ENCODE assay signal across 18 cellular contexts in genomic region chr11:65130631-65131416, GRCh38. TPM values are rescaled to one million over a fixed set of nuclear protein-coding genes. Genes with fewer than 3 reads are reported as not detected.
DNase-seq lines count a peak whose midpoint lies in the region; ATAC-seq, FAIRE-seq and TF ChIP-seq lines count a peak whose summit lies in the region.
"Had no signal": no experiment of that assay in that cellular context is flagged by ENCODE, and none has a peak within 500 bp of the region (broad histone marks: within the 10 kb centered on the region; RNA-seq: fewer than 3 reads in every experiment).

No MANE protein-coding gene starts in this region.

- no peaks in the 10 kb centered on the region for H3K9me3 ChIP-seq in CD4-positive, alpha-beta T cell (ENCODE audit: control insufficient read depth, low read length)
- no peaks in the 10 kb centered on the region for H3K9me3 ChIP-seq in K562 (replicated peaks; ENCODE audit: control insufficient read depth, insufficient read depth, low read depth, low read length)
- no peaks in the 10 kb centered on the region for H3K9me3 ChIP-seq in neural progenitor cell (ENCODE audit: low read depth)
- H3K9me3 ChIP-seq in PC-9 (ENCODE audit: insufficient read depth, low read depth): no peaks in the 10 kb centered on the region
- H3K9me3 ChIP-seq: colonic mucosa, HAP-1 had no signal

- no peak for TF ChIP-seq RAD21 in K562 (CRISPR knock-in tag; conservative IDR thresholded peaks at IDR 0.05 in 1 of 2, IDR thresholded peaks at IDR 0.05 in 1 of 2)

- no peaks in the 10 kb centered on the region for H3K27me3 ChIP-seq in CD4-positive, alpha-beta T cell (ENCODE audit: control insufficient read depth, insufficient read depth, low read length)
- no peaks in the 10 kb centered on the region for H3K27me3 ChIP-seq in K562 (ENCODE audit: control insufficient read depth in 2 of 2, insufficient read depth in 2 of 2, low read length in 2 of 2)
- no peaks in the 10 kb centered on the region for H3K27me3 ChIP-seq in neural progenitor cell
- no peaks in the 10 kb centered on the region for H3K27me3 ChIP-seq in PC-9 (ENCODE audit: insufficient read depth, low read depth)
- H3K27me3 ChIP-seq: colonic mucosa had no signal

- H3K9me3 Mint-ChIP-seq in CD4-positive, alpha-beta T cell: no peaks in the 10 kb centered on the region
- H3K9me3 Mint-ChIP-seq in IgD-negative memory B cell (no peaks in the 10 kb centered on the region), neural progenitor cell (no peaks in the 10 kb centered on the region)

- H3K79me2 ChIP-seq in K562 (ENCODE audit: control insufficient read depth, insufficient read depth, low read length): peaks cover 41% of the 10 kb centered on the region
- H3K79me2 ChIP-seq in neural progenitor cell (ENCODE audit: low read depth): peaks cover 21% of the 10 kb centered on the region
- peaks cover 30% of the 10 kb centered on the region for H3K79me2 ChIP-seq in PC-9 (ENCODE audit: low read depth)

- H3K4me2 ChIP-seq in K562 (ENCODE audit: insufficient read depth, low read length) (no peak overlapping the region), neural progenitor cell (no peak overlapping the region), PC-9 (no peak overlapping the region)

- H4K20me1 ChIP-seq in K562 (replicated peaks; ENCODE audit: control insufficient read depth, insufficient read depth, low read length): peaks cover 9% of the 10 kb centered on the region; the same call in 1 of the 2 replicates
- peaks cover 11% of the 10 kb centered on the region for H4K20me1 ChIP-seq in neural progenitor cell (ENCODE audit: low read depth)
- peaks cover 39% of the 10 kb centered on the region for H4K20me1 ChIP-seq in PC-9 (ENCODE audit: insufficient read depth)

- FAIRE-seq in K562 (lab: Jason Lieb, UNC): no peak
- FAIRE-seq: astrocyte, frontal cortex had no signal

- POLR2A ChIA-PET in CD4-positive, alpha-beta T cell (lab: Charles Lee): interaction anchor here (0.6 to 3.1 kb wide), 3 partner anchors 9 to 352 kb away, joined by 3 to 18 read pairs (median 6); partner anchors contain the start of genes FAU, MRPL49 and TM7SF2
- POLR2A ChIA-PET in K562 (lab: Yijun Ruan, JAX): interaction anchor here (1.1 to 8.4 kb wide), 5 partner anchors 10 to 286 kb away, joined by 4 to 182 read pairs (median 4); partner anchors contain the start of genes FAU, MRPL49, SPDYC and ZNHIT2
- POLR2A ChIA-PET in PC-9 (lab: Charles Lee; ENCODE audit: unreplicated experiment): interaction anchor here (0.5 kb wide), 1 partner anchor 65 kb away, joined by 3 read pairs; no protein-coding TSS in a partner anchor

- peaks cover 13 to 38% of the 10 kb centered on the region in 2 experiments; a peak in 4 of 5 replicates for H3K4me1 ChIP-seq in K562 (replicated peaks in 1 of 2; ENCODE audit: control insufficient read depth in 2 of 2, insufficient read depth in 2 of 2, low read length in 2 of 2)
- peaks cover 8% of the 10 kb centered on the region for H3K4me1 ChIP-seq in neural progenitor cell
- H3K4me1 ChIP-seq in PC-9 (replicated peaks; ENCODE audit: insufficient read depth): peaks cover 13% of the 10 kb centered on the region

- peaks cover 93% of the 10 kb centered on the region for H3K36me3 Mint-ChIP-seq in CD4-positive, alpha-beta T cell (ENCODE audit: low read depth)
- H3K36me3 Mint-ChIP-seq in IgD-negative memory B cell (peaks cover 9% of the 10 kb centered on the region), neural progenitor cell (no peaks in the 10 kb centered on the region)

- no peak for TF ChIP-seq POLR2A in K562 (conservative IDR thresholded peaks at IDR 0.05)

- intact Hi-C loops in CD4-positive, alpha-beta T cell (cut with DNase I, micrococcal nuclease): loop anchor here in 1 of 2 experiments (5.0 kb wide), 1 partner anchor 214 kb away; the partner anchor contains the start of gene ATG2A
- intact Hi-C loops in K562 (cut with micrococcal nuclease): no loop called here
- intact Hi-C loops in PC-9 (cut with micrococcal nuclease; ENCODE audit: unreplicated experiment): no loop called here

- peaks cover 71% of the 10 kb centered on the region for H3K36me3 ChIP-seq in K562 (ENCODE audit: control insufficient read depth, insufficient read depth, low read length)
- no peaks in the 10 kb centered on the region for H3K36me3 ChIP-seq in neural progenitor cell
- peaks cover 51% of the 10 kb centered on the region for H3K36me3 ChIP-seq in PC-9 (ENCODE audit: low read depth)

- ATAC-seq in CD4-positive, alpha-beta T cell (ENCODE audit: poor library complexity): no peak
- no peak for ATAC-seq in K562
- no peak for ATAC-seq in SK-N-SH treated with all-trans-retinoic acid at 6 μM for 48 hours
- ATAC-seq: activated CD8-positive, alpha-beta T cell treated with anti-CD3 and anti-CD28 coated beads, Interleukin-2, amount 10 ng/mL, durations not matched to agents 7 days and 5 days had no signal

- peak overlapping the region; percentile 56 for H3K4me3 Mint-ChIP-seq in CD4-positive, alpha-beta T cell
- peak overlapping the region; percentile 63 to 99 (median 98) for H3K4me3 Mint-ChIP-seq in IgD-negative memory B cell
- peak overlapping the region; percentile 42 for H3K4me3 Mint-ChIP-seq in neural progenitor cell
- H3K4me3 Mint-ChIP-seq: activated CD8-positive, alpha-beta T cell treated with anti-CD3 and anti-CD28 coated beads, Interleukin-2, amount 10 ng/mL, durations not matched to agents 7 days and 5 days had no signal

- TF ChIP-seq CTCF in CD4-positive, alpha-beta T cell (IDR thresholded peaks at IDR 0.05): no peak
- TF ChIP-seq CTCF in K562 (IDR thresholded peaks at IDR 0.05 in 2 of 3, conservative IDR thresholded peaks at IDR 0.05 in 1 of 3; ENCODE audit: insufficient read depth in 2 of 3, low read depth in 1 of 3, low read length in 3 of 3) (no peak), neural progenitor cell (IDR thresholded peaks at IDR 0.05) (no peak), PC-9 (conservative IDR thresholded peaks at IDR 0.05) (no peak)

- H3K9me1 ChIP-seq in K562 (ENCODE audit: control insufficient read depth, insufficient read depth, low read length): peaks cover 4% of the 10 kb centered on the region

- in situ Hi-C loops in K562 (cut with MboI): no loop called here

- H3K27me3 Mint-ChIP-seq in CD4-positive, alpha-beta T cell: no peaks in the 10 kb centered on the region
- H3K27me3 Mint-ChIP-seq in IgD-negative memory B cell (no peaks in the 10 kb centered on the region), neural progenitor cell (ENCODE audit: insufficient read depth, low read depth) (peaks cover 6% of the 10 kb centered on the region)

- TF ChIP-seq EP300 in K562 (IDR thresholded peaks at IDR 0.05; ENCODE audit: low read length): no peak

- H3K4me3 ChIP-seq in K562: no peak overlapping the region
- H3K4me3 ChIP-seq in neural progenitor cell: no peak overlapping the region
- H3K4me3 ChIP-seq in PC-9: no peak overlapping the region
- H3K4me3 ChIP-seq: colonic mucosa, HAP-1 had no signal

- 97% methylated on average over 10 of the region's 19 CpGs for WGBS in K562 (ENCODE audit: insufficient coverage, low coverage, missing lambda C conversion rate)

- H3K27ac ChIP-seq in CD4-positive, alpha-beta T cell (ENCODE audit: low read depth, low read length): no peak overlapping the region
- H3K27ac ChIP-seq in K562 (ENCODE audit: extremely low read depth, low read depth, low read length) (no peak overlapping the region), neural progenitor cell (no peak overlapping the region), PC-9 (no peak overlapping the region)
- H3K27ac ChIP-seq: colonic mucosa, HL-60 had no signal

- H3K27ac Mint-ChIP-seq in CD4-positive, alpha-beta T cell: peak overlapping the region; percentile 30
- H3K27ac Mint-ChIP-seq in IgD-negative memory B cell: peak overlapping the region; percentile 47 to 100 (median 99)
- H3K27ac Mint-ChIP-seq in neural progenitor cell: no peak overlapping the region
- H3K27ac Mint-ChIP-seq: activated CD8-positive, alpha-beta T cell treated with anti-CD3 and anti-CD28 coated beads, Interleukin-2, amount 10 ng/mL, durations not matched to agents 7 days and 5 days had no signal

- no peak overlapping the region for H3K9ac ChIP-seq in K562 (ENCODE audit: insufficient read depth in 1 of 2, low read depth in 2 of 2, low read length in 2 of 2)
- H3K9ac ChIP-seq in neural progenitor cell: no peak overlapping the region

- no peaks in the 10 kb centered on the region for H3K9me2 ChIP-seq in PC-9 (ENCODE audit: insufficient read depth)

- BruUV-seq in K562 (replicated peaks; lab: Mats Ljungman, UMichigan) (no TSS peak), PC-9 (replicated peaks; lab: Mats Ljungman, UMichigan) (no TSS peak)

- H3K4me1 Mint-ChIP-seq in CD4-positive, alpha-beta T cell (ENCODE audit: low read depth): peaks cover 35% of the 10 kb centered on the region
- peaks cover 24 to 30% (median 25%) of the 10 kb centered on the region in 3 donors for H3K4me1 Mint-ChIP-seq in IgD-negative memory B cell
- H3K4me1 Mint-ChIP-seq in neural progenitor cell: peaks cover 18% of the 10 kb centered on the region

- DNase-seq in CD4-positive, alpha-beta T cell: no peak
- no peak for DNase-seq in K562 (ENCODE audit: extremely low read depth in 1 of 4, low spot score in 3 of 4)
- DNase-seq in neural progenitor cell (ENCODE audit: low spot score): no peak
- no peak for DNase-seq in NCI-H1092 (lab: John Stamatoyannopoulos, UW)
- no peak for DNase-seq in PC-9
- DNase-seq: activated CD8-positive, alpha-beta T cell treated with anti-CD3 and anti-CD28 coated beads, Interleukin-2, amount 10 ng/mL, durations not matched to agents 7 days and 5 days; colonic mucosa; DMS153; KBM-7; NCI-H1417; NCI-H748 treated with DMSO at 0.1 percent for 48 hours; SW 1271 had no signal

- H2AFZ ChIP-seq in K562 (ENCODE audit: low read depth, low read length) (no peak overlapping the region), neural progenitor cell (replicated peaks) (no peak overlapping the region), PC-9 (no peak overlapping the region)

- peaks cover 14% of the 10 kb centered on the region for H3F3A ChIP-seq in neural progenitor cell (ENCODE audit: low read depth)
- peaks cover 65% of the 10 kb centered on the region for H3F3A ChIP-seq in PC-9 (ENCODE audit: insufficient read depth, low read depth)

- CTCF ChIA-PET in CD4-positive, alpha-beta T cell (lab: Charles Lee): no interaction called here
- CTCF ChIA-PET in K562 (lab: Yijun Ruan, JAX; ENCODE audit: low intra/inter-chr PET ratio) (no interaction called here), PC-9 (lab: Charles Lee) (no interaction called here)

RNA-seq across cellular contexts. Expression of gene SYVN1, which starts 3.5 kb away (rescaled TPM):
- total RNA-seq in CD4-positive, alpha-beta T cell: 10 to 100 TPM; 89.1 to 96.8 TPM
- polyA plus RNA-seq in IgD-negative memory B cell: 61.2 TPM
- total RNA-seq in K562 (2011; cell fraction: chromatin; rRNA removed; ENCODE audit: low replicate concordance): 160 and 411 TPM in 2 replicates
- total RNA-seq in K562 (2011; cell fraction: nucleolus; rRNA removed): 212 and 239 TPM in 2 replicates
- 199 and 204 TPM in 2 replicates for total RNA-seq in K562 (2011; cell fraction: nucleoplasm; rRNA removed)
- total RNA-seq in K562 (2014; rRNA removed): 9.9 and 10.7 TPM in 2 replicates
- total RNA-seq in K562 (2014; rRNA removed; fragmentation: Illumina TruSeq; extraction: Trizol): 7.3 and 9.8 TPM in 2 replicates
- 8.0 and 8.7 TPM in 2 replicates for total RNA-seq in K562 (2015; rRNA removed; fragmentation: Illumina TruSeq; extraction: Trizol)
- total RNA-seq in K562 (2021): 42.7 and 47.4 TPM in 2 replicates
- 13.1 and 36.5 TPM in 2 replicates for polyA plus RNA-seq in K562 (2011; rRNA removed)
- polyA plus RNA-seq in K562 (2011; cell fraction: cytosol; rRNA removed): 20.0 and 43.0 TPM in 2 replicates
- polyA plus RNA-seq in K562 (2011; cell fraction: nucleus; rRNA removed): 131 and 155 TPM in 2 replicates
- 34.0 and 57.6 TPM in 2 replicates for polyA plus RNA-seq in K562 (2012)
- polyA plus RNA-seq in K562 (2014; fragmentation: Illumina TruSeq; extraction: Trizol): 38.5 and 40.1 TPM in 2 replicates
- polyA plus RNA-seq in K562 (2014; fragmentation: Nextera tagmentation; extraction: Ambion mirVana): under 1 TPM; 0.41 to 0.63 TPM
- 19.1 and 19.3 TPM in 2 replicates for polyA plus RNA-seq in K562 (2014; rRNA removed)
- 62.5 and 65.5 TPM in 2 replicates for polyA minus RNA-seq in K562 (2011; rRNA and poly(A)+ RNA removed)
- 37.2 and 49.5 TPM in 2 replicates for polyA minus RNA-seq in K562 (2011; cell fraction: cytosol; rRNA and poly(A)+ RNA removed)
- polyA minus RNA-seq in K562 (2011; cell fraction: nucleus; rRNA and poly(A)+ RNA removed): 49.5 and 75.9 TPM in 2 replicates
- total RNA-seq in neural progenitor cell (ENCODE audit: low replicate concordance): 7.2 and 12.0 TPM in 2 replicates
- 40.9 and 51.5 TPM in 2 replicates for total RNA-seq in PC-9 (2021)

RNA-seq across cellular contexts. Expression of gene MRPL49, which starts 8.7 kb away (rescaled TPM):
- total RNA-seq in CD4-positive, alpha-beta T cell: 10 to 100 TPM; 53.0 to 53.3 TPM
- polyA plus RNA-seq in IgD-negative memory B cell (95.5 TPM), K562 (2011; rRNA removed) (96.1 and 97.2 TPM in 2 replicates), K562 (2014; fragmentation: Illumina TruSeq; extraction: Trizol) (123 and 127 TPM in 2 replicates), K562 (2014; fragmentation: Nextera tagmentation; extraction: Ambion mirVana) (100 to 1,000 TPM in 1 of 2 experiments, 10 to 100 TPM in 1; 76.2 to 132 TPM), K562 (2014; rRNA removed) (91.2 and 112 TPM in 2 replicates)
- total RNA-seq in K562 (2011; cell fraction: chromatin; rRNA removed; ENCODE audit: low replicate concordance): 22.2 and 52.3 TPM in 2 replicates
- 45.3 and 47.5 TPM in 2 replicates for total RNA-seq in K562 (2011; cell fraction: nucleolus; rRNA removed)
- total RNA-seq in K562 (2011; cell fraction: nucleoplasm; rRNA removed): 43.8 and 56.6 TPM in 2 replicates
- total RNA-seq in K562 (2014; rRNA removed) (129 and 180 TPM in 2 replicates), K562 (2014; rRNA removed; fragmentation: Illumina TruSeq; extraction: Trizol) (65.5 and 74.3 TPM in 2 replicates), K562 (2015; rRNA removed; fragmentation: Illumina TruSeq; extraction: Trizol) (78.2 and 83.1 TPM in 2 replicates), K562 (2021) (86.8 and 88.5 TPM in 2 replicates), neural progenitor cell (ENCODE audit: low replicate concordance) (38.3 and 57.5 TPM in 2 replicates), PC-9 (2021) (84.5 and 95.0 TPM in 2 replicates)
- 145 and 172 TPM in 2 replicates for polyA plus RNA-seq in K562 (2011; cell fraction: cytosol; rRNA removed)
- polyA plus RNA-seq in K562 (2011; cell fraction: nucleus; rRNA removed): 33.4 and 33.6 TPM in 2 replicates
- 67.5 and 83.2 TPM in 2 replicates for polyA plus RNA-seq in K562 (2012)
- polyA minus RNA-seq in K562 (2011; rRNA and poly(A)+ RNA removed): 44.7 and 62.6 TPM in 2 replicates
- polyA minus RNA-seq in K562 (2011; cell fraction: cytosol; rRNA and poly(A)+ RNA removed): 33.6 and 45.3 TPM in 2 replicates
- 14.1 and 19.7 TPM in 2 replicates for polyA minus RNA-seq in K562 (2011; cell fraction: nucleus; rRNA and poly(A)+ RNA removed)

RNA-seq across cellular contexts. Expression of gene FAU, which starts 8.9 kb away (rescaled TPM):
- total RNA-seq in CD4-positive, alpha-beta T cell: 1,000 to 10,000 TPM; 1,937 to 1,976 TPM
- polyA plus RNA-seq in IgD-negative memory B cell (1,422 TPM), K562 (2011; rRNA removed) (562 and 568 TPM in 2 replicates), K562 (2014; fragmentation: Illumina TruSeq; extraction: Trizol) (942 and 1,036 TPM in 2 replicates), K562 (2014; fragmentation: Nextera tagmentation; extraction: Ambion mirVana) (100 to 1,000 TPM; 433 to 575 TPM), K562 (2014; rRNA removed) (1,498 and 1,827 TPM in 2 replicates)
- 85.1 and 161 TPM in 2 replicates for total RNA-seq in K562 (2011; cell fraction: chromatin; rRNA removed; ENCODE audit: low replicate concordance)
- total RNA-seq in K562 (2011; cell fraction: nucleolus; rRNA removed): 307 and 365 TPM in 2 replicates
- total RNA-seq in K562 (2011; cell fraction: nucleoplasm; rRNA removed): 257 and 358 TPM in 2 replicates
- total RNA-seq in K562 (2014; rRNA removed) (1,447 and 1,737 TPM in 2 replicates), K562 (2014; rRNA removed; fragmentation: Illumina TruSeq; extraction: Trizol) (702 and 715 TPM in 2 replicates), K562 (2015; rRNA removed; fragmentation: Illumina TruSeq; extraction: Trizol) (990 and 995 TPM in 2 replicates), K562 (2021) (1,380 and 1,521 TPM in 2 replicates), neural progenitor cell (ENCODE audit: low replicate concordance) (227 and 288 TPM in 2 replicates), PC-9 (2021) (973 and 1,165 TPM in 2 replicates)
- polyA plus RNA-seq in K562 (2011; cell fraction: cytosol; rRNA removed): 741 and 1,178 TPM in 2 replicates
- 380 and 503 TPM in 2 replicates for polyA plus RNA-seq in K562 (2011; cell fraction: nucleus; rRNA removed)
- polyA plus RNA-seq in K562 (2012): 1,837 and 2,123 TPM in 2 replicates
- polyA minus RNA-seq in K562 (2011; rRNA and poly(A)+ RNA removed): 236 and 263 TPM in 2 replicates
- 352 and 386 TPM in 2 replicates for polyA minus RNA-seq in K562 (2011; cell fraction: cytosol; rRNA and poly(A)+ RNA removed)
- 98.0 and 181 TPM in 2 replicates for polyA minus RNA-seq in K562 (2011; cell fraction: nucleus; rRNA and poly(A)+ RNA removed)

RNA-seq across cellular contexts. Expression of gene ZNHIT2, which starts 13.3 kb away (rescaled TPM):
- total RNA-seq in CD4-positive, alpha-beta T cell: 1 to 10 TPM; 9.0 to 9.5 TPM
- polyA plus RNA-seq in IgD-negative memory B cell (20.2 TPM), K562 (2011; rRNA removed) (2.5 and 3.7 TPM in 2 replicates), K562 (2014; fragmentation: Illumina TruSeq; extraction: Trizol) (0.59 and 2.9 TPM in 2 replicates), K562 (2014; fragmentation: Nextera tagmentation; extraction: Ambion mirVana) (under 1 TPM; 0.08 to 0.20 TPM), K562 (2014; rRNA removed) (23.4 and 24.3 TPM in 2 replicates)
- 0.99 and 8.1 TPM in 2 replicates for total RNA-seq in K562 (2011; cell fraction: chromatin; rRNA removed; ENCODE audit: low replicate concordance)
- total RNA-seq in K562 (2011; cell fraction: nucleolus; rRNA removed): 15.7 and 18.9 TPM in 2 replicates
- 4.7 and 5.3 TPM in 2 replicates for total RNA-seq in K562 (2011; cell fraction: nucleoplasm; rRNA removed)
- total RNA-seq in K562 (2014; rRNA removed) (39.0 and 49.0 TPM in 2 replicates), K562 (2014; rRNA removed; fragmentation: Illumina TruSeq; extraction: Trizol) (0.35 and 0.76 TPM in 2 replicates), K562 (2015; rRNA removed; fragmentation: Illumina TruSeq; extraction: Trizol) (7.0 and 8.6 TPM in 2 replicates), K562 (2021) (27.2 and 29.6 TPM in 2 replicates), neural progenitor cell (ENCODE audit: low replicate concordance) (1.5 and 8.1 TPM in 2 replicates), PC-9 (2021) (13.7 and 22.3 TPM in 2 replicates)
- 5.0 and 29.5 TPM in 2 replicates for polyA plus RNA-seq in K562 (2011; cell fraction: cytosol; rRNA removed)
- polyA plus RNA-seq in K562 (2011; cell fraction: nucleus; rRNA removed): 4.7 and 9.8 TPM in 2 replicates
- 14.0 and 16.6 TPM in 2 replicates for polyA plus RNA-seq in K562 (2012)
- 0.84 and 1.1 TPM in 2 replicates for polyA minus RNA-seq in K562 (2011; rRNA and poly(A)+ RNA removed)
- polyA minus RNA-seq in K562 (2011; cell fraction: cytosol; rRNA and poly(A)+ RNA removed): 9.6 and 11.8 TPM in 2 replicates
- 15.5 and 18.7 TPM in 2 replicates for polyA minus RNA-seq in K562 (2011; cell fraction: nucleus; rRNA and poly(A)+ RNA removed)

RNA-seq across cellular contexts. Expression of gene TM7SF2, which starts 19.2 kb away (rescaled TPM):
- 10 to 100 TPM; 20.0 to 20.4 TPM for total RNA-seq in CD4-positive, alpha-beta T cell
- polyA plus RNA-seq in IgD-negative memory B cell (18.2 TPM), K562 (2011; rRNA removed) (14.6 and 35.3 TPM in 2 replicates), K562 (2014; fragmentation: Illumina TruSeq; extraction: Trizol) (14.3 and 18.6 TPM in 2 replicates), K562 (2014; fragmentation: Nextera tagmentation; extraction: Ambion mirVana) (1 to 10 TPM; 1.2 to 1.4 TPM), K562 (2014; rRNA removed) (20.4 and 22.0 TPM in 2 replicates)
- 31.4 and 105 TPM in 2 replicates for total RNA-seq in K562 (2011; cell fraction: chromatin; rRNA removed; ENCODE audit: low replicate concordance)
- 91.9 and 106 TPM in 2 replicates for total RNA-seq in K562 (2011; cell fraction: nucleolus; rRNA removed)
- total RNA-seq in K562 (2011; cell fraction: nucleoplasm; rRNA removed): 59.6 and 61.8 TPM in 2 replicates
- total RNA-seq in K562 (2014; rRNA removed) (18.6 and 20.6 TPM in 2 replicates), K562 (2014; rRNA removed; fragmentation: Illumina TruSeq; extraction: Trizol) (3.2 and 3.7 TPM in 2 replicates), K562 (2015; rRNA removed; fragmentation: Illumina TruSeq; extraction: Trizol) (7.0 and 7.9 TPM in 2 replicates), K562 (2021) (21.4 and 21.8 TPM in 2 replicates), neural progenitor cell (ENCODE audit: low replicate concordance) (36.1 and 109 TPM in 2 replicates), PC-9 (2021) (49.5 and 72.3 TPM in 2 replicates)
- 34.6 and 38.1 TPM in 2 replicates for polyA plus RNA-seq in K562 (2011; cell fraction: cytosol; rRNA removed)
- polyA plus RNA-seq in K562 (2011; cell fraction: nucleus; rRNA removed): 109 and 130 TPM in 2 replicates
- polyA plus RNA-seq in K562 (2012): 18.6 and 23.4 TPM in 2 replicates
- polyA minus RNA-seq in K562 (2011; rRNA and poly(A)+ RNA removed): 10.6 and 12.1 TPM in 2 replicates
- polyA minus RNA-seq in K562 (2011; cell fraction: cytosol; rRNA and poly(A)+ RNA removed): 9.4 and 15.1 TPM in 2 replicates
- polyA minus RNA-seq in K562 (2011; cell fraction: nucleus; rRNA and poly(A)+ RNA removed): 27.9 and 40.7 TPM in 2 replicates

Comparison
In these comparisons a context has a peak if more than half of its experiments do, and no peak if none do; other contexts are left out.
1. H3K4me3 Mint-ChIP-seq: peak in every context shown above with its lines; median percentile 98 in IgD-negative memory B cell; 56 in CD4-positive, alpha-beta T cell; 42 in neural progenitor cell.